ENCODE assay signal across 1 cellular context in the genomic region with DNA sequence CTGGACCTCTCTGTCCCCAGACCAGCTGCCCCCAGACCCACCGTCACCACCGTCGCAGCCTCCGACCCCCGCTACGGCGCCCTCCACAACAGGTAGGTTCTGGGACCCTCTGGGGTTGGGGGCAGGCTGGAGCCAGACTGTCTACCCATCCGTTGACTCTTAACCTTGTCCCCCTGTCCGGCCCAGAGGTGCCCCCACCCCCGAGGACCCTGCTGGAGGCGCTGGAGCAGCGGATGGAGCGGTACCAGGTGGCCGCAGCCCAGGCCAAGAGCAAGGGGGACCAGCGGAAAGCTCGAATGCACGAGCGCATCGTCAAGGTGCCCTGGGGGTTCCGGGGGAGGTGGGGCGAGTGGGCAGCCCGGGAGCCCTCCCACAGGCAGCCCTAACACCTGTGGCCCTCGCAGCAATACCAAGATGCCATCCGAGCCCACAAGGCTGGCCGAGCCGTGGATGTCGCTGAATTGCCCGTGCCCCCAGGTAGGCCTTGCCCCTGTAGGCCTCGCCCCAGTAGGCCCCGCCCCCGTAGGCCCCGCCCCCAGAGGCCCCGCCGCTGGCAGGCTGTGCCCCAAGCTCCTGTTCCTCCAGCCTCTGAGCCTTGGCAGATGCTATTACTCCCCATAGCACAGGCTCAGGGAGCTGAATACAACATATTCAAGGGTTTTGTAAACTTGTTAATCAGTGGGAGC.
TF ChIP-seq lines count a peak whose summit lies in the region.

No MANE protein-coding gene starts in this region.

TF ChIP-seq in K562, 482 proteins besides CTCF, POLR2A, EP300 and RAD21:
- TF ChIP-seq RBFOX2 (IDR thresholded peaks at IDR 0.05; ENCODE audit: low read depth, low read length) (0 out of 2 replicates have a peak, but pooled peaks have one; percentile 9), ZNF3 (CRISPR knock-in tag; IDR thresholded peaks at IDR 0.05) (no peak), PTBP1 (IDR thresholded peaks at IDR 0.05; ENCODE audit: low read depth, low read length) (no peak), ZFX (CRISPR knock-in tag; IDR thresholded peaks at IDR 0.05) (no peak), ZBTB33 (CRISPR knock-in tag; IDR thresholded peaks at IDR 0.05) (0 out of 2 replicates have a peak, but pooled peaks have one; percentile 20), NFE2L1 (tag; IDR thresholded peaks at IDR 0.05; ENCODE audit: borderline replicate concordance, low read depth) (no peak), POLR2G (IDR thresholded peaks at IDR 0.05; ENCODE audit: low read depth, low read length) (peak; percentile 54), ZNF282 (CRISPR knock-in tag; IDR thresholded peaks at IDR 0.05) (no peak), NFIX (CRISPR knock-in tag; IDR thresholded peaks at IDR 0.05; ENCODE audit: low read depth) (no peak)
